10 cellular contexts compared by ENCODE assay signal in genomic region chr12:116520801-116521471, GRCh38. TPM values are rescaled to one million over a fixed set of nuclear protein-coding genes. Genes with fewer than 3 reads are reported as not detected.
DNase-seq lines count a peak whose midpoint lies in the region; ATAC-seq and TF ChIP-seq lines count a peak whose summit lies in the region.
"Had no signal": no experiment of that assay in that cellular context is flagged by ENCODE, and none has a peak within 500 bp of the region (broad histone marks: within the 10 kb centered on the region; RNA-seq: fewer than 3 reads in every experiment).

No MANE protein-coding gene starts in this region.

- H3K9me3 Mint-ChIP-seq in brain, result peaks cover 0 to 7% (median 2%) of the 10 kb centered on the region in 5 experiments

- H3K4me3 ChIP-seq in A673 (ENCODE audit: low read depth, low read length, poor library complexity, severe bottlenecking) (no peak overlapping the region), tibial artery (no peak overlapping the region)
- H3K4me3 ChIP-seq: cardiac muscle cell had no signal

- CTCF ChIA-PET in A673 (lab: Charles Lee), result interaction anchor here (0.6 kb wide), 1 partner anchor 58 kb away, joined by 4 read pairs; no protein-coding TSS in a partner anchor

- peak overlapping the region in 2 of 5 experiments; percentile 43 to 50 for H3K4me3 Mint-ChIP-seq in brain

- BruUV-seq in A673 (replicated peaks; lab: Mats Ljungman, UMichigan), result no TSS peak

- H3K4me1 Mint-ChIP-seq in brain, result peaks cover 23% of the 10 kb centered on the region

- intact Hi-C loops in A673 (cut with micrococcal nuclease; ENCODE audit: unreplicated experiment) (no loop called here), tibial artery (cut with DNase I; ENCODE audit: low total_unique reads) (loop anchor here (5.0 kb wide), 1 partner anchor 76 kb away; no protein-coding TSS in a partner anchor)

- H3K27me3 Mint-ChIP-seq in brain, result peaks cover 11% of the 10 kb centered on the region

- no peaks in the 10 kb centered on the region for H3K9me3 ChIP-seq in A673 (ENCODE audit: low read depth, low read length, poor library complexity, severe bottlenecking)
- no peaks in the 10 kb centered on the region for H3K9me3 ChIP-seq in tibial artery

- in situ Hi-C loops in KBM-7 (cut with MboI; ENCODE audit: low pct_unique_long_range_greater_than_20kb, low sequenced_read_pairs), result no loop called here

- H3K4me1 ChIP-seq in A673 (ENCODE audit: insufficient read depth, low read length, poor library complexity, severe bottlenecking), result peaks cover 28% of the 10 kb centered on the region
- H3K4me1 ChIP-seq in tibial artery, result peaks cover 0 to 15% (median 11%) of the 10 kb centered on the region in 4 donors

- POLR2A ChIA-PET in A673 (lab: Charles Lee; ENCODE audit: low non-redundant PET), result no interaction called here

- peak; percentile 82 for DNase-seq in A673 (ENCODE audit: low spot score)
- peak; percentile 48 for DNase-seq in KBM-7
- peak; percentile 80 for DNase-seq in kidney tubule cell (ENCODE audit: low spot score)
- DNase-seq in tibial artery, result no peak
- DNase-seq in NCI-H510A (lab: John Stamatoyannopoulos, UW), result no peak
- no peak for DNase-seq in GOT3 (lab: John Stamatoyannopoulos, UW)
- DNase-seq: NCI-H1417 treated with DMSO at 0.1 percent for 48 hours had no signal

- no peak for TF ChIP-seq CTCF in A673 (conservative IDR thresholded peaks at IDR 0.05; ENCODE audit: low read depth, low read length)
- TF ChIP-seq CTCF in brain (conservative IDR thresholded peaks at IDR 0.05), result no peak
- no peak for TF ChIP-seq CTCF in tibial artery (IDR thresholded peaks at IDR 0.05)

- no peaks in the 10 kb centered on the region for H3K36me3 Mint-ChIP-seq in brain

- ATAC-seq in GM19035 (IDR thresholded peaks at IDR 0.05; ENCODE audit: unreplicated experiment), result no peak

- no peaks in the 10 kb centered on the region for H3K27me3 ChIP-seq in A673 (replicated peaks; ENCODE audit: insufficient read depth, low read depth, low read length, poor library complexity)
- H3K27me3 ChIP-seq in tibial artery, result no peaks in the 10 kb centered on the region
- H3K27me3 ChIP-seq: cardiac muscle cell had no signal

- H3K27ac Mint-ChIP-seq in brain, result peak overlapping the region in 3 of 5 experiments; percentile 43 to 98 (median 67)

- H3K27ac ChIP-seq in A673 (ENCODE audit: low read depth, low read length, poor library complexity, severe bottlenecking) (peak overlapping the region; percentile 1), tibial artery (no peak overlapping the region)
- H3K27ac ChIP-seq: cardiac muscle cell had no signal

- H3K36me3 ChIP-seq in A673 (ENCODE audit: insufficient read depth, low read length, poor library complexity, severe bottlenecking) (no peaks in the 10 kb centered on the region), tibial artery (no peaks in the 10 kb centered on the region)
- H3K36me3 ChIP-seq: cardiac muscle cell had no signal

RNA-seq across cellular contexts. Expression of gene MAP1LC3B2, which starts 38.2 kb away (rescaled TPM):
- 1.7 and 3.9 TPM in 2 replicates for total RNA-seq in A673 (2021)
- polyA plus RNA-seq in brain (ENCODE audit: insufficient read depth, low read depth, low replicate concordance), result 4.2 TPM

Comparison
In these comparisons a context has a peak if more than half of its experiments do, and no peak if none do; other contexts are left out.
1. DNase-seq: peak in A673 (single experiment), KBM-7 (single experiment) and kidney tubule cell (single experiment); none in tibial artery (0 of 2), NCI-H510A (single experiment) and GOT3 (single experiment).